ENCODE assay signal across 11 cellular contexts in the genomic region with DNA sequence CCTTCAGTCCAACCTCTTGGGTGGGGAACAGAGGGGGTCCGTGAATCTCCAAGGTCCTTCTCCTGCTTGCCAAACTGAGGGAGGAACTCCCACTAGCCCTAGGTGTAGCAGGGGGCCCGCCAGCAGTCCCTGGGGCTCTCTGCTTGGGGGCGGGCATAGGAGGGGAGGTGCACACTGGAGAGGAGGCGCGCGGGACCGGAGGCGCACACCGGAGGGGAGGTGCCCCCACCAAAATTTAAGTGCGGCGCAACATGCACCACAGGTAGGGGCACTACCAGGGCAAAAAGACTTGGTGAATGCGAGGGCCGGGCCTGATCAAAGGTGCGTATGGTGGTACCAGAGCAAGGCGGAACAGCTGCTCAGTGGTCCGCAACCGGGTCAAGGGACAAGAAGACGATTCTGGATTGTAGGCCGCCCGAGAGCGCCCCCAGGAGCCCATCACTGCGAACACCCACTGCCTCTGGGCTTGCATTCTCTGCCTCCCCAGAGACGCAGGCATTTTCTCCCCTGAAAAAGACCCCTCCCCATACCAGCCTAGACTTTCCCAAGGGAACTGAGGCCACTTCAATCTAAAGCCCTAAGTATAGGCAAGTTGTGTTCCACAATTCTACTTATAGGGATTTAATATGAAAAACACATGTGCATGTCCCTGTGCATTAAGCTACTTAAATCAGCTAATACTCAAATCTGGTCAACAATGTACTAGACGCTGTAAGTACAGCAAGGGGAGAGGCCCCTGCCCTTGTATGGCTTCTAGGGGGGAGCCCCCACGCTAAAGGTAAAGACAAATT. TPM values are rescaled to one million over a fixed set of nuclear protein-coding genes. Genes with fewer than 3 reads are reported as not detected.
DNase-seq lines count a peak whose midpoint lies in the region; ATAC-seq lines count a peak whose summit lies in the region.
"Had no signal": no experiment of that assay in that cellular context is flagged by ENCODE, and none has a peak within 500 bp of the region (broad histone marks: within the 10 kb centered on the region; RNA-seq: fewer than 3 reads in every experiment).

No MANE protein-coding gene starts in this region.

- no peak for DNase-seq in activated CD8-positive, alpha-beta memory T cell treated with anti-CD3 and anti-CD28 coated beads, Interleukin-2, amount 10 ng/mL, durations not matched to agents 7 days and 5 days
- DNase-seq in activated CD8-positive, alpha-beta memory T cell treated with anti-CD3 and anti-CD28 coated beads, Interleukin-2, amount 50 U/mL, for 48 hours = no peak
- DNase-seq in activated CD8-positive, alpha-beta T cell treated with anti-CD3 and anti-CD28 coated beads, Interleukin-2, amount 10 ng/mL, durations not matched to agents 7 days and 5 days = no peak
- no peak for DNase-seq in iPS DF 6.9 (ENCODE audit: low read depth, low spot score)
- DNase-seq in stimulated activated naive CD8-positive, alpha-beta T cell treated with anti-CD3 and anti-CD28 coated beads, Interleukin-15, amount 100 ng/mL, for 72 hours = no peak
- no peak for DNase-seq in caudate nucleus (lab: John Stamatoyannopoulos, UW)
- no peak for DNase-seq in hypothalamus (lab: John Stamatoyannopoulos, UW)
- no peak for DNase-seq in COLO829 (ENCODE audit: low spot score)
- DNase-seq: AML-193, NCI-H1092 treated with DMSO at 0.1 percent for 48 hours had no signal

- no peaks in the 10 kb centered on the region for H3K9me3 ChIP-seq in iPS DF 6.9 (ENCODE audit: control insufficient read depth, insufficient read depth, low read length)

- peaks cover 7% of the 10 kb centered on the region for H3K4me1 Mint-ChIP-seq in activated CD8-positive, alpha-beta memory T cell treated with anti-CD3 and anti-CD28 coated beads, Interleukin-2, amount 10 ng/mL, durations not matched to agents 7 days and 5 days
- H3K4me1 Mint-ChIP-seq in activated CD8-positive, alpha-beta T cell treated with anti-CD3 and anti-CD28 coated beads, Interleukin-2, amount 10 ng/mL, durations not matched to agents 7 days and 5 days (ENCODE audit: low read depth) = peaks cover 5% of the 10 kb centered on the region
- H3K4me1 Mint-ChIP-seq in stimulated activated naive CD8-positive, alpha-beta T cell treated with anti-CD3 and anti-CD28 coated beads, Interleukin-15, amount 100 ng/mL, for 72 hours = peaks cover 13% of the 10 kb centered on the region

- H3K4me1 ChIP-seq in iPS DF 6.9 (ENCODE audit: control insufficient read depth, insufficient read depth, low read length) = no peaks in the 10 kb centered on the region; the same call in 1 of the 2 replicates

- H3K36me3 ChIP-seq in iPS DF 6.9 (ENCODE audit: control insufficient read depth, insufficient read depth, low read length) = no peaks in the 10 kb centered on the region

- no peak overlapping the region for H3K27ac Mint-ChIP-seq in activated CD8-positive, alpha-beta memory T cell treated with anti-CD3 and anti-CD28 coated beads, Interleukin-2, amount 10 ng/mL, durations not matched to agents 7 days and 5 days
- no peak overlapping the region for H3K27ac Mint-ChIP-seq in activated CD8-positive, alpha-beta T cell treated with anti-CD3 and anti-CD28 coated beads, Interleukin-2, amount 10 ng/mL, durations not matched to agents 7 days and 5 days
- no peak overlapping the region for H3K27ac Mint-ChIP-seq in stimulated activated naive CD8-positive, alpha-beta T cell treated with anti-CD3 and anti-CD28 coated beads, Interleukin-15, amount 100 ng/mL, for 72 hours

- H3K36me3 Mint-ChIP-seq in activated CD8-positive, alpha-beta memory T cell treated with anti-CD3 and anti-CD28 coated beads, Interleukin-2, amount 10 ng/mL, durations not matched to agents 7 days and 5 days = no peaks in the 10 kb centered on the region
- H3K36me3 Mint-ChIP-seq in activated CD8-positive, alpha-beta T cell treated with anti-CD3 and anti-CD28 coated beads, Interleukin-2, amount 10 ng/mL, durations not matched to agents 7 days and 5 days (ENCODE audit: low read depth) = no peaks in the 10 kb centered on the region

- ATAC-seq in activated CD8-positive, alpha-beta memory T cell treated with anti-CD3 and anti-CD28 coated beads, Interleukin-2, amount 10 ng/mL, durations not matched to agents 7 days and 5 days = no peak
- no peak for ATAC-seq in activated CD8-positive, alpha-beta T cell treated with anti-CD3 and anti-CD28 coated beads, Interleukin-2, amount 10 ng/mL, durations not matched to agents 7 days and 5 days
- no peak for ATAC-seq in stimulated activated naive CD8-positive, alpha-beta T cell treated with anti-CD3 and anti-CD28 coated beads, Interleukin-15, amount 100 ng/mL, for 72 hours

- peak overlapping the region; percentile 80; the same call in 1 of the 2 replicates for H3K4me3 ChIP-seq in iPS DF 6.9 (ENCODE audit: low read length)
- H3K4me3 ChIP-seq: lung had no signal

- H3K27ac ChIP-seq in iPS DF 6.9 (ENCODE audit: low read length) (no peak overlapping the region), caudate nucleus (ENCODE audit: low read depth, low read length) (no peak overlapping the region)

- H3K27me3 ChIP-seq in iPS DF 6.9 (ENCODE audit: control insufficient read depth, insufficient read depth, low read length) = no peaks in the 10 kb centered on the region

- CTCF ChIA-PET in activated CD8-positive, alpha-beta memory T cell treated with anti-CD3 and anti-CD28 coated beads, Interleukin-2, amount 10 ng/mL, durations not matched to agents 7 days and 5 days (lab: Charles Lee) = no interaction called here
- CTCF ChIA-PET in activated CD8-positive, alpha-beta T cell treated with anti-CD3 and anti-CD28 coated beads, Interleukin-2, amount 10 ng/mL, durations not matched to agents 7 days and 5 days (lab: Charles Lee) = no interaction called here

- no peaks in the 10 kb centered on the region for H3K9me3 Mint-ChIP-seq in activated CD8-positive, alpha-beta memory T cell treated with anti-CD3 and anti-CD28 coated beads, Interleukin-2, amount 10 ng/mL, durations not matched to agents 7 days and 5 days (ENCODE audit: low read depth)
- no peaks in the 10 kb centered on the region for H3K9me3 Mint-ChIP-seq in activated CD8-positive, alpha-beta T cell treated with anti-CD3 and anti-CD28 coated beads, Interleukin-2, amount 10 ng/mL, durations not matched to agents 7 days and 5 days (ENCODE audit: insufficient read depth)
- H3K9me3 Mint-ChIP-seq in stimulated activated naive CD8-positive, alpha-beta T cell treated with anti-CD3 and anti-CD28 coated beads, Interleukin-15, amount 100 ng/mL, for 72 hours = no peaks in the 10 kb centered on the region

- POLR2A ChIA-PET in activated CD8-positive, alpha-beta T cell treated with anti-CD3 and anti-CD28 coated beads, Interleukin-2, amount 10 ng/mL, durations not matched to agents 7 days and 5 days (lab: Charles Lee) = no interaction called here

- peaks cover 40% of the 10 kb centered on the region for H3K27me3 Mint-ChIP-seq in activated CD8-positive, alpha-beta memory T cell treated with anti-CD3 and anti-CD28 coated beads, Interleukin-2, amount 10 ng/mL, durations not matched to agents 7 days and 5 days
- peaks cover 23% of the 10 kb centered on the region for H3K27me3 Mint-ChIP-seq in activated CD8-positive, alpha-beta T cell treated with anti-CD3 and anti-CD28 coated beads, Interleukin-2, amount 10 ng/mL, durations not matched to agents 7 days and 5 days (ENCODE audit: low read depth)
- peaks cover 46% of the 10 kb centered on the region for H3K27me3 Mint-ChIP-seq in stimulated activated naive CD8-positive, alpha-beta T cell treated with anti-CD3 and anti-CD28 coated beads, Interleukin-15, amount 100 ng/mL, for 72 hours

- peak overlapping the region; percentile 48 for H3K4me3 Mint-ChIP-seq in activated CD8-positive, alpha-beta memory T cell treated with anti-CD3 and anti-CD28 coated beads, Interleukin-2, amount 10 ng/mL, durations not matched to agents 7 days and 5 days
- H3K4me3 Mint-ChIP-seq in activated CD8-positive, alpha-beta T cell treated with anti-CD3 and anti-CD28 coated beads, Interleukin-2, amount 10 ng/mL, durations not matched to agents 7 days and 5 days = peak overlapping the region; percentile 49
- H3K4me3 Mint-ChIP-seq in stimulated activated naive CD8-positive, alpha-beta T cell treated with anti-CD3 and anti-CD28 coated beads, Interleukin-15, amount 100 ng/mL, for 72 hours = peak overlapping the region; percentile 54 to 57

- no CpG with 5 or more reads among the region's 25 CpGs for WGBS in iPS DF 6.9 (ENCODE audit: insufficient coverage, insufficient read length)

RNA-seq across cellular contexts. Expression of gene TGFBI, which starts 50.6 kb away (rescaled TPM):
- total RNA-seq in activated CD8-positive, alpha-beta memory T cell treated with anti-CD3 and anti-CD28 coated beads, Interleukin-2, amount 10 ng/mL, durations not matched to agents 7 days and 5 days = under 1 TPM; 0.26 to 0.42 TPM
- total RNA-seq in activated CD8-positive, alpha-beta T cell treated with anti-CD3 and anti-CD28 coated beads, Interleukin-2, amount 10 ng/mL, durations not matched to agents 7 days and 5 days = not detected

RNA-seq across cellular contexts. Expression of gene SMAD5, which starts 53.3 kb away (rescaled TPM):
- 10 to 100 TPM; 16.8 to 21.8 TPM for total RNA-seq in activated CD8-positive, alpha-beta memory T cell treated with anti-CD3 and anti-CD28 coated beads, Interleukin-2, amount 10 ng/mL, durations not matched to agents 7 days and 5 days
- 10 to 100 TPM; 19.0 to 19.5 TPM for total RNA-seq in activated CD8-positive, alpha-beta T cell treated with anti-CD3 and anti-CD28 coated beads, Interleukin-2, amount 10 ng/mL, durations not matched to agents 7 days and 5 days
